Comparison of ENCODE assay signal across 1 cellular context in the genomic region with DNA sequence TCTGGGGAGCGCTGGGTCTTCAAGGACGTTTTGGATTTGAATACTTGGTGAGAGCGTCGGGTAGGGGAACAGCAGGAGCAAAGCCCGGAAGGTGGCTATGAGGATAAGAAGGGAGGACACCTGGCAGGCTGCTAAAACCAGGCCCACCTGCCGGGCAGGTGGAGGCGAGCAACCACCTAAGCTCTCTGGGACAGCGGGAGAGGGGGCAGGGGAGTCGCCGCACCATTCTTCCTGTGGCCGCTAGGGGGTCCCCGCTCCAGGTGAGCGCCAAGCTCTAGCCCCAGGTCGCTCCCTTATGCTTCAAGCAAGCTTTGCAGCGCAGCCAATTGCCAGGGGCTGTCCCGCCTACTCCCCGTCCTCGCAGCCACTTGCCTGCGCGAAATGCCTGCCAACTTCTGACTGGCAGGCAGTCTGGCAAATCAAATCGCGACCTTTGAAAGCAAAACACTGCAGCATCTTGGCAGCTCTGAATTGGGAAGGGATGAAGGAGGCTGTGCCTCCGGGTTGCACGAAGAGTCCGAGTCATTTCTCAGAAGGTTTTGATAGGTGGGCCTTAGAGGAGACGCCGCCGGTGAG.
TF ChIP-seq lines count a peak whose summit lies in the region.

A gene (plus strand): TSS at position 469 of the 576 bp plus-strand sequence. CDS start 3,746 bp downstream, outside the sequence.

TF ChIP-seq in HepG2, 621 proteins besides CTCF, POLR2A, EP300 and RAD21 (continued from another document and continues in another):
- TF ChIP-seq, protein P1, sequence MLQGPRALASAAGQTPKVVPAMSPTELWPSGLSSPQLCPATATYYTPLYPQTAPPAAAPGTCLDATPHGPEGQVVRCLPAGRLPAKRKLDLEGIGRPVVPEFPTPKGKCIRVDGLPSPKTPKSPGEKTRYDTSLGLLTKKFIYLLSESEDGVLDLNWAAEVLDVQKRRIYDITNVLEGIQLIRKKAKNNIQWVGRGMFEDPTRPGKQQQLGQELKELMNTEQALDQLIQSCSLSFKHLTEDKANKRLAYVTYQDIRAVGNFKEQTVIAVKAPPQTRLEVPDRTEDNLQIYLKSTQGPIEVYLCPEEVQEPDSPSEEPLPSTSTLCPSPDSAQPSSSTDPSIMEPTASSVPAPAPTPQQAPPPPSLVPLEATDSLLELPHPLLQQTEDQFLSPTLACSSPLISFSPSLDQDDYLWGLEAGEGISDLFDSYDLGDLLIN (CRISPR knock-in tag; IDR thresholded peaks at IDR 0.05; ENCODE audit: borderline replicate concordance), result no peak
- TF ChIP-seq ZNF451 (CRISPR knock-in tag; IDR thresholded peaks at IDR 0.05) (no peak), GATA4 (IDR thresholded peaks at IDR 0.05; ENCODE audit: borderline replicate concordance, low read depth) (no peak), SUZ12 (IDR thresholded peaks at IDR 0.05; ENCODE audit: low read depth, low read length) (0 out of 2 replicates have a peak, but pooled peaks have one; percentile 7), ETV6 (CRISPR knock-in tag; conservative IDR thresholded peaks at IDR 0.05) (no peak), LCORL (IDR thresholded peaks at IDR 0.05) (no peak), LCORL (CRISPR knock-in tag; IDR thresholded peaks at IDR 0.05) (peak; percentile 65; the same call in 1 of the 2 replicates), ZNF143 (CRISPR knock-in tag; IDR thresholded peaks at IDR 0.05) (no peak), NCOA1 (CRISPR knock-in tag; IDR thresholded peaks at IDR 0.05) (no peak), ZNF850 (CRISPR knock-in tag; conservative IDR thresholded peaks at IDR 0.05) (no peak), KAT7 (CRISPR knock-in tag; IDR thresholded peaks at IDR 0.05; ENCODE audit: borderline replicate concordance) (peak; percentile 77; the same call in 1 of the 2 replicates), POLR2G (IDR thresholded peaks at IDR 0.05; ENCODE audit: low read depth, low read length) (0 out of 2 replicates have a peak, but pooled peaks have one; percentile 38), CBFB (CRISPR knock-in tag; IDR thresholded peaks at IDR 0.05) (0 out of 2 replicates have a peak, but pooled peaks have one; percentile 30), TAF1 (CRISPR knock-in tag; IDR thresholded peaks at IDR 0.05) (no peak; the same call in 1 of the 2 replicates), BORCS8-MEF2B (CRISPR knock-in tag; IDR thresholded peaks at IDR 0.05) (no peak), YEATS2 (CRISPR knock-in tag; IDR thresholded peaks at IDR 0.05; ENCODE audit: borderline replicate concordance) (peak; percentile 71; the same call in 1 of the 2 replicates), ASH2L (IDR thresholded peaks at IDR 0.05; ENCODE audit: insufficient read length, low read depth, low read length) (no peak), SRY (CRISPR knock-in tag; IDR thresholded peaks at IDR 0.05) (no peak; the same call in 1 of the 2 replicates), FOSL1 (CRISPR knock-in tag; IDR thresholded peaks at IDR 0.05; ENCODE audit: borderline replicate concordance) (no peak), ZNF780A (CRISPR knock-in tag; IDR thresholded peaks at IDR 0.05) (no peak), FIP1L1 (IDR thresholded peaks at IDR 0.05; ENCODE audit: borderline replicate concordance, insufficient read depth, low read depth, low read length) (no peak), ZNF615 (CRISPR knock-in tag; IDR thresholded peaks at IDR 0.05; ENCODE audit: borderline replicate concordance) (no peak), MXI1 (IDR thresholded peaks at IDR 0.05; ENCODE audit: borderline replicate concordance, low read depth, low read length) (peak; percentile 22; the same call in 1 of the 3 replicates), KLF11 (CRISPR knock-in tag; IDR thresholded peaks at IDR 0.05) (no peak), PHB2 (IDR thresholded peaks at IDR 0.05; ENCODE audit: partially characterized antibody) (no peak), ZNF20 (CRISPR knock-in tag; IDR thresholded peaks at IDR 0.05) (no peak), GABPB1 (CRISPR knock-in tag; IDR thresholded peaks at IDR 0.05) (peak; percentile 87), IRX3 (CRISPR knock-in tag; IDR thresholded peaks at IDR 0.05; ENCODE audit: borderline replicate concordance, low read depth) (no peak), YEATS4 (CRISPR knock-in tag; IDR thresholded peaks at IDR 0.05; ENCODE audit: borderline replicate concordance) (peak; percentile 69), NPAS2 (CRISPR knock-in tag; IDR thresholded peaks at IDR 0.05; ENCODE audit: borderline replicate concordance) (no peak), CHCHD3 (CRISPR knock-in tag; IDR thresholded peaks at IDR 0.05) (no peak), HDAC1 (CRISPR knock-in tag; IDR thresholded peaks at IDR 0.05) (peak; percentile 65), ZNF235 (CRISPR knock-in tag; IDR thresholded peaks at IDR 0.05; ENCODE audit: borderline replicate concordance) (no peak), MTA3 (CRISPR knock-in tag; IDR thresholded peaks at IDR 0.05) (no peak), ZSCAN25 (CRISPR knock-in tag; IDR thresholded peaks at IDR 0.05) (peak; percentile 44; the same call in 1 of the 2 replicates), SALL2 (CRISPR knock-in tag; IDR thresholded peaks at IDR 0.05) (peak; percentile 72; the same call in 1 of the 2 replicates), SP5 (CRISPR knock-in tag; IDR thresholded peaks at IDR 0.05; ENCODE audit: borderline replicate concordance, low read depth) (no peak), TCF12 (IDR thresholded peaks at IDR 0.05) (no peak), TCF12 (CRISPR knock-in tag; IDR thresholded peaks at IDR 0.05) (no peak), MEF2D (CRISPR knock-in tag; IDR thresholded peaks at IDR 0.05) (no peak)
- TF ChIP-seq, protein P2, sequence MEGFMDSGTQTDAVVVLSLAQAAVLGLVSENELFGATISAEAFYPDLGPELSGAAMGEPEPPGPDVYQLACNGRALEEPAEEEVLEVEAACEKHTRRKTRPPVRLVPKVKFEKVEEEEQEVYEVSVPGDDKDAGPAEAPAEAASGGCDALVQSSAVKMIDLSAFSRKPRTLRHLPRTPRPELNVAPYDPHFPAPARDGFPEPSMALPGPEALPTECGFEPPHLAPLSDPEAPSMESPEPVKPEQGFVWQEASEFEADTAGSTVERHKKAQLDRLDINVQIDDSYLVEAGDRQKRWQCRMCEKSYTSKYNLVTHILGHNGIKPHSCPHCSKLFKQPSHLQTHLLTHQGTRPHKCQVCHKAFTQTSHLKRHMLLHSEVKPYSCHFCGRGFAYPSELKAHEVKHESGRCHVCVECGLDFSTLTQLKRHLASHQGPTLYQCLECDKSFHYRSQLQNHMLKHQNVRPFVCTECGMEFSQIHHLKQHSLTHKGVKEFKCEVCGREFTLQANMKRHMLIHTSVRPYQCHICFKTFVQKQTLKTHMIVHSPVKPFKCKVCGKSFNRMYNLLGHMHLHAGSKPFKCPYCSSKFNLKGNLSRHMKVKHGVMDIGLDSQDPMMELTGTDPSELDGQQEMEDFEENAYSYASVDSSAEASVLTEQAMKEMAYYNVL (CRISPR knock-in tag; IDR thresholded peaks at IDR 0.05; ENCODE audit: borderline replicate concordance), result no peak
- TF ChIP-seq, protein P3, sequence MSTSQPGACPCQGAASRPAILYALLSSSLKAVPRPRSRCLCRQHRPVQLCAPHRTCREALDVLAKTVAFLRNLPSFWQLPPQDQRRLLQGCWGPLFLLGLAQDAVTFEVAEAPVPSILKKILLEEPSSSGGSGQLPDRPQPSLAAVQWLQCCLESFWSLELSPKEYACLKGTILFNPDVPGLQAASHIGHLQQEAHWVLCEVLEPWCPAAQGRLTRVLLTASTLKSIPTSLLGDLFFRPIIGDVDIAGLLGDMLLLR (CRISPR knock-in tag; IDR thresholded peaks at IDR 0.05), result no peak
- TF ChIP-seq, protein P4, sequence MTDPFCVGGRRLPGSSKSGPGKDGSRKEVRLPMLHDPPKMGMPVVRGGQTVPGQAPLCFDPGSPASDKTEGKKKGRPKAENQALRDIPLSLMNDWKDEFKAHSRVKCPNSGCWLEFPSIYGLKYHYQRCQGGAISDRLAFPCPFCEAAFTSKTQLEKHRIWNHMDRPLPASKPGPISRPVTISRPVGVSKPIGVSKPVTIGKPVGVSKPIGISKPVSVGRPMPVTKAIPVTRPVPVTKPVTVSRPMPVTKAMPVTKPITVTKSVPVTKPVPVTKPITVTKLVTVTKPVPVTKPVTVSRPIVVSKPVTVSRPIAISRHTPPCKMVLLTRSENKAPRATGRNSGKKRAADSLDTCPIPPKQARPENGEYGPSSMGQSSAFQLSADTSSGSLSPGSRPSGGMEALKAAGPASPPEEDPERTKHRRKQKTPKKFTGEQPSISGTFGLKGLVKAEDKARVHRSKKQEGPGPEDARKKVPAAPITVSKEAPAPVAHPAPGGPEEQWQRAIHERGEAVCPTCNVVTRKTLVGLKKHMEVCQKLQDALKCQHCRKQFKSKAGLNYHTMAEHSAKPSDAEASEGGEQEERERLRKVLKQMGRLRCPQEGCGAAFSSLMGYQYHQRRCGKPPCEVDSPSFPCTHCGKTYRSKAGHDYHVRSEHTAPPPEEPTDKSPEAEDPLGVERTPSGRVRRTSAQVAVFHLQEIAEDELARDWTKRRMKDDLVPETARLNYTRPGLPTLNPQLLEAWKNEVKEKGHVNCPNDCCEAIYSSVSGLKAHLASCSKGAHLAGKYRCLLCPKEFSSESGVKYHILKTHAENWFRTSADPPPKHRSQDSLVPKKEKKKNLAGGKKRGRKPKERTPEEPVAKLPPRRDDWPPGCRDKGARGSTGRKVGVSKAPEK (CRISPR knock-in tag; IDR thresholded peaks at IDR 0.05; ENCODE audit: borderline replicate concordance), result peak; percentile 87; the same call in 1 of the 2 replicates
- TF ChIP-seq, protein P5, sequence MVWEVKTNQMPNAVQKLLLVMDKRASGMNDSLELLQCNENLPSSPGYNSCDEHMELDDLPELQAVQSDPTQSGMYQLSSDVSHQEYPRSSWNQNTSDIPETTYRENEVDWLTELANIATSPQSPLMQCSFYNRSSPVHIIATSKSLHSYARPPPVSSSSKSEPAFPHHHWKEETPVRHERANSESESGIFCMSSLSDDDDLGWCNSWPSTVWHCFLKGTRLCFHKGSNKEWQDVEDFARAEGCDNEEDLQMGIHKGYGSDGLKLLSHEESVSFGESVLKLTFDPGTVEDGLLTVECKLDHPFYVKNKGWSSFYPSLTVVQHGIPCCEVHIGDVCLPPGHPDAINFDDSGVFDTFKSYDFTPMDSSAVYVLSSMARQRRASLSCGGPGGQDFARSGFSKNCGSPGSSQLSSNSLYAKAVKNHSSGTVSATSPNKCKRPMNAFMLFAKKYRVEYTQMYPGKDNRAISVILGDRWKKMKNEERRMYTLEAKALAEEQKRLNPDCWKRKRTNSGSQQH (CRISPR knock-in tag; IDR thresholded peaks at IDR 0.05; ENCODE audit: low read depth), result no peak
- TF ChIP-seq, protein P6, sequence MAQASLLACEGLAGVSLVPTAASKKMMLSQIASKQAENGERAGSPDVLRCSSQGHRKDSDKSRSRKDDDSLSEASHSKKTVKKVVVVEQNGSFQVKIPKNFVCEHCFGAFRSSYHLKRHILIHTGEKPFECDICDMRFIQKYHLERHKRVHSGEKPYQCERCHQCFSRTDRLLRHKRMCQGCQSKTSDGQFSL (CRISPR knock-in tag; IDR thresholded peaks at IDR 0.05), result no peak
- TF ChIP-seq, protein P7, sequence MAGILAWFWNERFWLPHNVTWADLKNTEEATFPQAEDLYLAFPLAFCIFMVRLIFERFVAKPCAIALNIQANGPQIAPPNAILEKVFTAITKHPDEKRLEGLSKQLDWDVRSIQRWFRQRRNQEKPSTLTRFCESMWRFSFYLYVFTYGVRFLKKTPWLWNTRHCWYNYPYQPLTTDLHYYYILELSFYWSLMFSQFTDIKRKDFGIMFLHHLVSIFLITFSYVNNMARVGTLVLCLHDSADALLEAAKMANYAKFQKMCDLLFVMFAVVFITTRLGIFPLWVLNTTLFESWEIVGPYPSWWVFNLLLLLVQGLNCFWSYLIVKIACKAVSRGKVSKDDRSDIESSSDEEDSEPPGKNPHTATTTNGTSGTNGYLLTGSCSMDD (CRISPR knock-in tag; IDR thresholded peaks at IDR 0.05), result no peak
- TF ChIP-seq, protein P8, sequence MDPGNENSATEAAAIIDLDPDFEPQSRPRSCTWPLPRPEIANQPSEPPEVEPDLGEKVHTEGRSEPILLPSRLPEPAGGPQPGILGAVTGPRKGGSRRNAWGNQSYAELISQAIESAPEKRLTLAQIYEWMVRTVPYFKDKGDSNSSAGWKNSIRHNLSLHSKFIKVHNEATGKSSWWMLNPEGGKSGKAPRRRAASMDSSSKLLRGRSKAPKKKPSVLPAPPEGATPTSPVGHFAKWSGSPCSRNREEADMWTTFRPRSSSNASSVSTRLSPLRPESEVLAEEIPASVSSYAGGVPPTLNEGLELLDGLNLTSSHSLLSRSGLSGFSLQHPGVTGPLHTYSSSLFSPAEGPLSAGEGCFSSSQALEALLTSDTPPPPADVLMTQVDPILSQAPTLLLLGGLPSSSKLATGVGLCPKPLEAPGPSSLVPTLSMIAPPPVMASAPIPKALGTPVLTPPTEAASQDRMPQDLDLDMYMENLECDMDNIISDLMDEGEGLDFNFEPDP (CRISPR knock-in tag; conservative IDR thresholded peaks at IDR 0.05), result no peak
- TF ChIP-seq, protein P9, sequence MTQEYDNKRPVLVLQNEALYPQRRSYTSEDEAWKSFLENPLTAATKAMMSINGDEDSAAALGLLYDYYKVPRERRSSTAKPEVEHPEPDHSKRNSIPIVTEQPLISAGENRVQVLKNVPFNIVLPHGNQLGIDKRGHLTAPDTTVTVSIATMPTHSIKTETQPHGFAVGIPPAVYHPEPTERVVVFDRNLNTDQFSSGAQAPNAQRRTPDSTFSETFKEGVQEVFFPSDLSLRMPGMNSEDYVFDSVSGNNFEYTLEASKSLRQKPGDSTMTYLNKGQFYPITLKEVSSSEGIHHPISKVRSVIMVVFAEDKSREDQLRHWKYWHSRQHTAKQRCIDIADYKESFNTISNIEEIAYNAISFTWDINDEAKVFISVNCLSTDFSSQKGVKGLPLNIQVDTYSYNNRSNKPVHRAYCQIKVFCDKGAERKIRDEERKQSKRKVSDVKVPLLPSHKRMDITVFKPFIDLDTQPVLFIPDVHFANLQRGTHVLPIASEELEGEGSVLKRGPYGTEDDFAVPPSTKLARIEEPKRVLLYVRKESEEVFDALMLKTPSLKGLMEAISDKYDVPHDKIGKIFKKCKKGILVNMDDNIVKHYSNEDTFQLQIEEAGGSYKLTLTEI (CRISPR knock-in tag; conservative IDR thresholded peaks at IDR 0.05), result no peak
- TF ChIP-seq, protein P10, sequence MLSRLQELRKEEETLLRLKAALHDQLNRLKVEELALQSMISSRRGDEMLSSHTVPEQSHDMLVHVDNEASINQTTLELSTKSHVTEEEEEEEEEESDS (CRISPR knock-in tag; IDR thresholded peaks at IDR 0.05; ENCODE audit: borderline replicate concordance), result no peak
- TF ChIP-seq, protein P11, sequence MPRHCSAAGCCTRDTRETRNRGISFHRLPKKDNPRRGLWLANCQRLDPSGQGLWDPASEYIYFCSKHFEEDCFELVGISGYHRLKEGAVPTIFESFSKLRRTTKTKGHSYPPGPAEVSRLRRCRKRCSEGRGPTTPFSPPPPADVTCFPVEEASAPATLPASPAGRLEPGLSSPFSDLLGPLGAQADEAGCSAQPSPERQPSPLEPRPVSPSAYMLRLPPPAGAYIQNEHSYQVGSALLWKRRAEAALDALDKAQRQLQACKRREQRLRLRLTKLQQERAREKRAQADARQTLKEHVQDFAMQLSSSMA (CRISPR knock-in tag; IDR thresholded peaks at IDR 0.05), result no peak
